ENCODE assay signal across 21 cellular contexts in the genomic region with DNA sequence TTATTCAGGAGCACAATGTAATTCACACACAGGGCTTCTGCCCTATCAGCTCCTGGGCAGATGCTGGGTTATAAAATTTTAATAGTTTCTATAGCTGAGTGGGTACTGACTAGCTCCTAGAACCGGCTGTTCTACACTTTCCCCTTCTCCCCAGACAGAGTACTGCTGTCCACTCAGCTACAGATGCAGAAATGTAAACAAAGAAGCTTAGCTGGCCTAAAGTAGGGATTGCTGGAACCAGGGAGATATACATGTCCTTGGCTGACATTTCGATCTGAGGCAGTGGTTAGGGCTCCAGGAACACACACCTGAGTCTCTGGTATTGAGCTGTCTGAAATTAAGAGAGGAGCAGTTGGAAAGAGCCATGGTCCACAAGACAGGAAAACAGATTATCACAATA.
A peak's percentile ranks its signal among the peaks of the same experiment; 100 is the strongest.
DNase-seq lines count a peak whose midpoint lies in the region; ATAC-seq, FAIRE-seq and TF ChIP-seq lines count a peak whose summit lies in the region.
"Had no signal": no experiment of that assay in that cellular context is flagged by ENCODE, and none has a peak within 500 bp of the region (broad histone marks: within the 10 kb centered on the region; RNA-seq: fewer than 3 reads in every experiment).

No MANE protein-coding gene starts in this region.

- in situ Hi-C loops in HepG2 (cut with HindIII; ENCODE audit: extremely low pct_ligation_motif_present, low pct_unique_long_range_greater_than_20kb), result no loop called here

- DNase-seq in HepG2 (ENCODE audit: low spot score) (no peak), right lobe of liver (no peak), chondrocyte (ENCODE audit: low spot score) (no peak), mesenchymal stem cell (peak; percentile 67), vagina (ENCODE audit: extremely low spot score in 2 of 2) (no peak), left cardiac atrium (no peak), superior temporal gyrus (ENCODE audit: extremely low spot score) (no peak)
- DNase-seq: 8988T, COR-L47, KG1, MG63, NCI-H1092 treated with DMSO at 0.1 percent for 48 hours, NCI-H1694 treated with DMSO at 0.1 percent for 48 hours, NCI-H774, SIG-M5 had no signal

- H3K4me3 ChIP-seq in HepG2 (replicated peaks in 1 of 3; ENCODE audit: insufficient read depth in 1 of 3, low read depth in 2 of 3, low read length in 3 of 3) (no peak overlapping the region), right lobe of liver (no peak overlapping the region), mesenchymal stem cell (ENCODE audit: insufficient read depth in 1 of 2, low read depth in 1 of 2, low read length in 2 of 2) (no peak overlapping the region), vagina (no peak overlapping the region)
- H3K4me3 ChIP-seq: GM12878, MG63 had no signal

- no TSS peak for BruUV-seq in HepG2 (replicated peaks; lab: Mats Ljungman, UMichigan)

- no peaks in the 10 kb centered on the region for H3K36me3 ChIP-seq in HepG2 (replicated peaks in 1 of 2; ENCODE audit: control insufficient read depth in 1 of 2, insufficient read depth in 2 of 2, low read length in 2 of 2)
- H3K36me3 ChIP-seq in right lobe of liver, result no peaks in the 10 kb centered on the region
- H3K36me3 ChIP-seq in mesenchymal stem cell (ENCODE audit: control insufficient read depth in 1 of 2, insufficient read depth in 2 of 2, low read depth in 1 of 2, low read length in 2 of 2), result no peaks in the 10 kb centered on the region
- no peaks in the 10 kb centered on the region for H3K36me3 ChIP-seq in vagina
- H3K36me3 ChIP-seq: MG63 had no signal

- TF ChIP-seq CTCF in HepG2 (CRISPR knock-in tag; IDR thresholded peaks at IDR 0.05) (no peak), right lobe of liver (IDR thresholded peaks at IDR 0.05) (no peak), chondrocyte (IDR thresholded peaks at IDR 0.05) (no peak), vagina (IDR thresholded peaks at IDR 0.05) (no peak)

- H3K4ac ChIP-seq in mesenchymal stem cell (ENCODE audit: low read depth in 1 of 2, low read length in 2 of 2), result peak overlapping the region; percentile 16 to 85

- H3K27me3 Mint-ChIP-seq in chondrocyte (ENCODE audit: low read depth), result no peaks in the 10 kb centered on the region

- no peak overlapping the region for H3K4me3 Mint-ChIP-seq in chondrocyte (ENCODE audit: unreplicated experiment)

- H3K27ac Mint-ChIP-seq in chondrocyte (ENCODE audit: unreplicated experiment), result peak overlapping the region; percentile 46

- H3K27me3 ChIP-seq in HepG2 (ENCODE audit: control insufficient read depth in 1 of 2, insufficient read depth in 2 of 2, low read length in 2 of 2) (no peaks in the 10 kb centered on the region), right lobe of liver (no peaks in the 10 kb centered on the region), mesenchymal stem cell (ENCODE audit: control insufficient read depth in 1 of 2, insufficient read depth in 1 of 2, low read length in 2 of 2) (no peaks in the 10 kb centered on the region), vagina (no peaks in the 10 kb centered on the region)
- H3K27me3 ChIP-seq: MG63 had no signal

- peak overlapping the region; percentile 97 to 99 for H2BK12ac ChIP-seq in mesenchymal stem cell (ENCODE audit: low read length in 2 of 2)

- peak overlapping the region; percentile 9 to 59 for H3K18ac ChIP-seq in mesenchymal stem cell (ENCODE audit: low read depth in 1 of 2, low read length in 2 of 2)

- H3K9ac ChIP-seq in HepG2 (ENCODE audit: insufficient read depth, low read depth, low read length) (no peak overlapping the region), mesenchymal stem cell (ENCODE audit: low read length) (no peak overlapping the region)

- no peak overlapping the region for H2BK5ac ChIP-seq in mesenchymal stem cell (ENCODE audit: low read depth, low read length, poor library complexity, severe bottlenecking)

- peaks cover 44% of the 10 kb centered on the region for H3K4me1 Mint-ChIP-seq in chondrocyte (ENCODE audit: low read depth)

- no peaks in the 10 kb centered on the region for H3K79me1 ChIP-seq in mesenchymal stem cell (replicated peaks; ENCODE audit: low read length, poor library complexity, severe bottlenecking)

- TF ChIP-seq POLR2A in HepG2 (IDR thresholded peaks at IDR 0.05; ENCODE audit: insufficient read depth in 1 of 2, low read depth in 2 of 2, low read length in 2 of 2), result no peak
- TF ChIP-seq POLR2A in right lobe of liver (IDR thresholded peaks at IDR 0.05), result no peak
- TF ChIP-seq POLR2A in vagina (IDR thresholded peaks at IDR 0.05), result no peak

- H3K4me2 ChIP-seq in HepG2 (ENCODE audit: low read depth, low read length) (no peak overlapping the region), mesenchymal stem cell (ENCODE audit: low read length, poor library complexity, severe bottlenecking) (no peak overlapping the region)

- no peak overlapping the region for H2BK15ac ChIP-seq in mesenchymal stem cell (ENCODE audit: low read depth, poor library complexity, severe bottlenecking)

- no peak overlapping the region for H3K23ac ChIP-seq in mesenchymal stem cell (ENCODE audit: low read length in 2 of 2)

- H3K79me2 ChIP-seq in HepG2 (ENCODE audit: insufficient read depth, low read length), result no peaks in the 10 kb centered on the region

- FAIRE-seq in HepG2 (lab: Jason Lieb, UNC), result no peak
- FAIRE-seq: GM12878, GM18507 had no signal

- intact Hi-C loops in HepG2 (cut with micrococcal nuclease; ENCODE audit: unreplicated experiment), result loop anchor here (5.0 kb wide), 1 partner anchor 106 kb away; no protein-coding TSS in a partner anchor
- intact Hi-C loops in right lobe of liver (cut with DNase I), result no loop called here
- intact Hi-C loops in vagina (cut with DNase I), result no loop called here
- intact Hi-C loops in left cardiac atrium (cut with DNase I), result no loop called here

- peak overlapping the region; percentile 20 for H4K91ac ChIP-seq in mesenchymal stem cell (ENCODE audit: low read length)

- WGBS in HepG2 (ENCODE audit: low lambda C conversion rate), result 62% methylated on average over 2 of the region's 2 CpGs
- WGBS in right lobe of liver (ENCODE audit: insufficient coverage, low coverage, low lambda C conversion rate, missing lambda C conversion rate), result 39% methylated on average over 2 of the region's 2 CpGs
- WGBS in mesenchymal stem cell, result 18% methylated on average over 2 of the region's 2 CpGs

- H2AK5ac ChIP-seq in mesenchymal stem cell (ENCODE audit: low read length, severe bottlenecking), result no peak overlapping the region

- H3K9me3 ChIP-seq in HepG2 (ENCODE audit: low read length) (no peaks in the 10 kb centered on the region), right lobe of liver (no peaks in the 10 kb centered on the region), mesenchymal stem cell (ENCODE audit: control insufficient read depth, low read length) (peaks cover 4% of the 10 kb centered on the region), vagina (no peaks in the 10 kb centered on the region)

- TF ChIP-seq RAD21 in HepG2 (CRISPR knock-in tag; IDR thresholded peaks at IDR 0.05), result no peak

- H3K14ac ChIP-seq in mesenchymal stem cell (ENCODE audit: low read length in 2 of 2), result no peak overlapping the region

- TF ChIP-seq EP300 in HepG2 (IDR thresholded peaks at IDR 0.05; ENCODE audit: low read depth in 2 of 2, low read length in 2 of 2) (no peak), HepG2 (CRISPR knock-in tag; IDR thresholded peaks at IDR 0.05; ENCODE audit: borderline replicate concordance) (no peak)

- CTCF ChIA-PET in HepG2 (lab: Yijun Ruan, JAX; ENCODE audit: low intra/inter-chr PET ratio, low total read pairs), result no interaction called here

- no peaks in the 10 kb centered on the region for H4K20me1 ChIP-seq in HepG2 (ENCODE audit: insufficient read depth, low read length)

- no peak overlapping the region for H4K8ac ChIP-seq in mesenchymal stem cell (ENCODE audit: low read length)

- no peaks in the 10 kb centered on the region for H3K36me3 Mint-ChIP-seq in chondrocyte (ENCODE audit: low read depth)

- peak overlapping the region; percentile 83 for H2BK120ac ChIP-seq in mesenchymal stem cell (ENCODE audit: low read depth, low read length)

- ATAC-seq in HepG2 (no peak), right lobe of liver (no peak), left cardiac atrium (no peak), GM19463 (IDR thresholded peaks at IDR 0.05; ENCODE audit: unreplicated experiment) (no peak)
- ATAC-seq: GM12878, HCT116 had no signal

- peaks cover 1% of the 10 kb centered on the region for H3K9me3 Mint-ChIP-seq in chondrocyte (ENCODE audit: low read depth)

- H2AFZ ChIP-seq in HepG2 (ENCODE audit: low read length) (no peak overlapping the region), mesenchymal stem cell (ENCODE audit: low read depth, low read length) (no peak overlapping the region)

- POLR2A ChIA-PET in HepG2 (lab: Yijun Ruan, JAX), result no interaction called here

- H3K4me1 ChIP-seq in HepG2 (ENCODE audit: insufficient read depth, low read length) (peaks cover 81% of the 10 kb centered on the region), right lobe of liver (no peaks in the 10 kb centered on the region), mesenchymal stem cell (ENCODE audit: control insufficient read depth, insufficient read depth, low read depth, low read length) (peaks cover 20% of the 10 kb centered on the region), vagina (peaks cover 22% of the 10 kb centered on the region)

- no peak overlapping the region for H3K27ac ChIP-seq in HepG2 (ENCODE audit: extremely low read length, insufficient read depth, low read length)
- no peak overlapping the region for H3K27ac ChIP-seq in right lobe of liver
- H3K27ac ChIP-seq in mesenchymal stem cell (ENCODE audit: low read length, poor library complexity, severe bottlenecking), result no peak overlapping the region
- peak overlapping the region; percentile 12 for H3K27ac ChIP-seq in vagina
- H3K27ac ChIP-seq: C4-2B, HL-60 had no signal

TF ChIP-seq in HepG2, 621 proteins besides CTCF, POLR2A, EP300 and RAD21 (continues in another document):
- TF ChIP-seq FOXA3 (CRISPR knock-in tag; IDR thresholded peaks at IDR 0.05) (peak; percentile 77), THYN1 (CRISPR knock-in tag; IDR thresholded peaks at IDR 0.05; ENCODE audit: borderline replicate concordance, low read depth) (no peak), FOXK1 (CRISPR knock-in tag; IDR thresholded peaks at IDR 0.05; ENCODE audit: borderline replicate concordance, low read depth) (peak; percentile 54; the same call in 1 of the 2 replicates), ZNF446 (CRISPR knock-in tag; IDR thresholded peaks at IDR 0.05) (no peak), ARID2 (CRISPR knock-in tag; IDR thresholded peaks at IDR 0.05; ENCODE audit: borderline replicate concordance) (no peak)
- TF ChIP-seq, protein P1, sequence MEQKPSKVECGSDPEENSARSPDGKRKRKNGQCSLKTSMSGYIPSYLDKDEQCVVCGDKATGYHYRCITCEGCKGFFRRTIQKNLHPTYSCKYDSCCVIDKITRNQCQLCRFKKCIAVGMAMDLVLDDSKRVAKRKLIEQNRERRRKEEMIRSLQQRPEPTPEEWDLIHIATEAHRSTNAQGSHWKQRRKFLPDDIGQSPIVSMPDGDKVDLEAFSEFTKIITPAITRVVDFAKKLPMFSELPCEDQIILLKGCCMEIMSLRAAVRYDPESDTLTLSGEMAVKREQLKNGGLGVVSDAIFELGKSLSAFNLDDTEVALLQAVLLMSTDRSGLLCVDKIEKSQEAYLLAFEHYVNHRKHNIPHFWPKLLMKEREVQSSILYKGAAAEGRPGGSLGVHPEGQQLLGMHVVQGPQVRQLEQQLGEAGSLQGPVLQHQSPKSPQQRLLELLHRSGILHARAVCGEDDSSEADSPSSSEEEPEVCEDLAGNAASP (CRISPR knock-in tag; IDR thresholded peaks at IDR 0.05; ENCODE audit: borderline replicate concordance), result peak; percentile 24; the same call in 1 of the 2 replicates
